In the genomic region with DNA sequence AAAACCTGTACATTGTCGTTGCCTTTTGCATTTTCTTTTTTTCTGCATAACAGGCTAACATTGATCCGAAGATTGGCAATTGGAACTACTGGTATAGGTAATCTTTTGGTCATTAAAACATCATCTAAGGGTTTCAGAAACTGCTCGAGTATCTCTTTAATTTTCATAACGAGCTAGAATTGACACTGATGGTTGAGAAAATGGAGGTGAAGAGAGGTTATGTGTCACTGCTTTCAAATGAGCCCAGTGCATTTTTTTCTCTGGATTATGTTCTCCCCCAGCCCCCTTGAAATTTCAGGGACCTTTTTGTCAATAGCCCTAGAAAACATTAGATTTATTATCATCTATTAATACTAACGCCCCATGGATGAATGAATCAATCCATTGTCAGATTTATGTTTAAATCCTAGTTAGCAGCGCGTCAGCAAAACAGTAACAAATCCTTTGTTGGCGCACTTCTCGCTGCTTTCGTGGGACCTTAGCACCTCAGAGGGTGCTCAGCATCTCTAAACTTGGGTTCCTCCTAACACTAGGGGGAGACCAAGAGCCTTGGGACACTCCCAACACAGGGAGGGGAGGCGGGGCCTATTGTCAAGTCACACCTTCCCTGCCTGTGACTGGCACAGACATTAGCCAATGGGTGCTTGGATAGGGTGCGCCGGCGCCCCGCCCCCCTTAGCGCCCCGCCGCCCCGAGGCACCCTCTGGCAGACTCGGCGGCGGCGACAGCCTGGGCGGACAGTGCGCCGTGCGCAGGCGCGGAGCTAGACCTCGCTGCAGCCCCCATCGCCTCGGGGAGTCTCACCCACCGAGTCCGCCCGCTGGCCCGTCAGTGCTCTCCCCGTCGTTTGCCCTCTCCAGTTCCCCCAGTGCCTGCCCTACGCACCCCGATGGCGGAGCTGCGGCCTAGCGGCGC, we compare ENCODE assay signal across 1 cellular context.
A peak's percentile ranks its signal among the peaks of the same experiment; 100 is the strongest.
TF ChIP-seq lines count a peak whose summit lies in the region.

Gene SUFU, plus strand, starts transcription at position 709 of the 915 bp plus-strand sequence. Its CDS starts 181 bp downstream, at position 890.

TF ChIP-seq in GM12878, 131 proteins besides CTCF, POLR2A, EP300 and RAD21 (continued from another document and continues in another):
- no peak for TF ChIP-seq ELK1 (IDR thresholded peaks at IDR 0.05; ENCODE audit: low read depth, low read length)
- no peak for TF ChIP-seq MTA3 (IDR thresholded peaks at IDR 0.05; ENCODE audit: borderline replicate concordance, low read length)
- no peak for TF ChIP-seq STAT1 (conservative IDR thresholded peaks at IDR 0.05)
- no peak for TF ChIP-seq ZNF622 (IDR thresholded peaks at IDR 0.05)
- TF ChIP-seq USF2 (IDR thresholded peaks at IDR 0.05; ENCODE audit: borderline replicate concordance, low read depth, low read length) = no peak
- no peak for TF ChIP-seq KAT2A (conservative IDR thresholded peaks at IDR 0.05; ENCODE audit: control insufficient read depth, low read depth, low read length)
- no peak for TF ChIP-seq ZNF592 (IDR thresholded peaks at IDR 0.05)
- no peak for TF ChIP-seq SMAD1 (IDR thresholded peaks at IDR 0.05; ENCODE audit: low read depth, partially characterized antibody)
- no peak for TF ChIP-seq NR2C2 (IDR thresholded peaks at IDR 0.05; ENCODE audit: borderline replicate concordance, control insufficient read depth, insufficient read length, low read depth)
- no peak for TF ChIP-seq ZNF217 (IDR thresholded peaks at IDR 0.05)
- no peak for TF ChIP-seq TCF3 (IDR thresholded peaks at IDR 0.05; ENCODE audit: borderline replicate concordance, insufficient read depth, low read depth, low read length)
- TF ChIP-seq CHD1 (IDR thresholded peaks at IDR 0.05; ENCODE audit: low read depth, low read length) = no peak
- no peak for TF ChIP-seq FOXM1 (IDR thresholded peaks at IDR 0.05; ENCODE audit: low read depth, low read length)
- TF ChIP-seq YY1 (IDR thresholded peaks at IDR 0.05; ENCODE audit: low read depth, low read length) = peak; percentile 73; the same call in 1 of the 2 replicates
- TF ChIP-seq ZNF274 (IDR thresholded peaks at IDR 0.05; ENCODE audit: insufficient read depth, insufficient read length) = no peak
- no peak for TF ChIP-seq ZBTB40 (IDR thresholded peaks at IDR 0.05; ENCODE audit: borderline replicate concordance)
- no peak for TF ChIP-seq ZSCAN29 (IDR thresholded peaks at IDR 0.05)
- no peak for TF ChIP-seq EED (IDR thresholded peaks at IDR 0.05; ENCODE audit: low read depth)
- TF ChIP-seq RCOR1 (conservative IDR thresholded peaks at IDR 0.05; ENCODE audit: low read depth, low read length) = no peak
- TF ChIP-seq, protein P1, sequence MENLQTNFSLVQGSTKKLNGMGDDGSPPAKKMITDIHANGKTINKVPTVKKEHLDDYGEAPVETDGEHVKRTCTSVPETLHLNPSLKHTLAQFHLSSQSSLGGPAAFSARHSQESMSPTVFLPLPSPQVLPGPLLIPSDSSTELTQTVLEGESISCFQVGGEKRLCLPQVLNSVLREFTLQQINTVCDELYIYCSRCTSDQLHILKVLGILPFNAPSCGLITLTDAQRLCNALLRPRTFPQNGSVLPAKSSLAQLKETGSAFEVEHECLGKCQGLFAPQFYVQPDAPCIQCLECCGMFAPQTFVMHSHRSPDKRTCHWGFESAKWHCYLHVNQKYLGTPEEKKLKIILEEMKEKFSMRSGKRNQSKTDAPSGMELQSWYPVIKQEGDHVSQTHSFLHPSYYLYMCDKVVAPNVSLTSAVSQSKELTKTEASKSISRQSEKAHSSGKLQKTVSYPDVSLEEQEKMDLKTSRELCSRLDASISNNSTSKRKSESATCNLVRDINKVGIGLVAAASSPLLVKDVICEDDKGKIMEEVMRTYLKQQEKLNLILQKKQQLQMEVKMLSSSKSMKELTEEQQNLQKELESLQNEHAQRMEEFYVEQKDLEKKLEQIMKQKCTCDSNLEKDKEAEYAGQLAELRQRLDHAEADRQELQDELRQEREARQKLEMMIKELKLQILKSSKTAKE (IDR thresholded peaks at IDR 0.05; ENCODE audit: low read depth, poor library complexity, severe bottlenecking) = no peak
- TF ChIP-seq, protein P2, sequence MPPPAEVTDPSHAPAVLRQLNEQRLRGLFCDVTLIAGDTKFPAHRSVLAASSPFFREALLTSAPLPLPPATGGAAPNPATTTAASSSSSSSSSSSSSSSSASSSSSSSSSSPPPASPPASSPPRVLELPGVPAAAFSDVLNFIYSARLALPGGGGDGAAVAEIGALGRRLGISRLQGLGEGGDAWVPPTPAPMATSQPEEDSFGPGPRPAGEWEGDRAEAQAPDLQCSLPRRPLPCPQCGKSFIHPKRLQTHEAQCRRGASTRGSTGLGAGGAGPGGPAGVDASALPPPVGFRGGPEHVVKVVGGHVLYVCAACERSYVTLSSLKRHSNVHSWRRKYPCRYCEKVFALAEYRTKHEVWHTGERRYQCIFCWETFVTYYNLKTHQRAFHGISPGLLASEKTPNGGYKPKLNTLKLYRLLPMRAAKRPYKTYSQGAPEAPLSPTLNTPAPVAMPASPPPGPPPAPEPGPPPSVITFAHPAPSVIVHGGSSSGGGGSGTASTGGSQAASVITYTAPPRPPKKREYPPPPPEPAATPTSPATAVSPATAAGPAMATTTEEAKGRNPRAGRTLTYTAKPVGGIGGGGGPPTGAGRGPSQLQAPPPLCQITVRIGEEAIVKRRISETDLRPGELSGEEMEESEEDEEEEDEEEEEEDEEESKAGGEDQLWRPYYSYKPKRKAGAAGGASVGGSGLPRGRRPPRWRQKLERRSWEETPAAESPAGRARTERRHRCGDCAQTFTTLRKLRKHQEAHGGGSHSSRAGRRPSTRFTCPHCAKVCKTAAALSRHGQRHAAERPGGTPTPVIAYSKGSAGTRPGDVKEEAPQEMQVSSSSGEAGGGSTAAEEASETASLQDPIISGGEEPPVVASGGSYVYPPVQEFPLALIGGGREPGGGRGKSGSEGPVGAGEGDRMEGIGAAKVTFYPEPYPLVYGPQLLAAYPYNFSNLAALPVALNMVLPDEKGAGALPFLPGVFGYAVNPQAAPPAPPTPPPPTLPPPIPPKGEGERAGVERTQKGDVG (CRISPR knock-in tag; IDR thresholded peaks at IDR 0.05) = no peak
- no peak for TF ChIP-seq E2F4 (IDR thresholded peaks at IDR 0.05; ENCODE audit: low read depth, low read length)
- no peak for TF ChIP-seq HDAC6 (IDR thresholded peaks at IDR 0.05; ENCODE audit: unreplicated experiment)
- peak; percentile 95 for TF ChIP-seq TAF1 (IDR thresholded peaks at IDR 0.05; ENCODE audit: borderline replicate concordance, low read depth, low read length)
- TF ChIP-seq, protein P3, sequence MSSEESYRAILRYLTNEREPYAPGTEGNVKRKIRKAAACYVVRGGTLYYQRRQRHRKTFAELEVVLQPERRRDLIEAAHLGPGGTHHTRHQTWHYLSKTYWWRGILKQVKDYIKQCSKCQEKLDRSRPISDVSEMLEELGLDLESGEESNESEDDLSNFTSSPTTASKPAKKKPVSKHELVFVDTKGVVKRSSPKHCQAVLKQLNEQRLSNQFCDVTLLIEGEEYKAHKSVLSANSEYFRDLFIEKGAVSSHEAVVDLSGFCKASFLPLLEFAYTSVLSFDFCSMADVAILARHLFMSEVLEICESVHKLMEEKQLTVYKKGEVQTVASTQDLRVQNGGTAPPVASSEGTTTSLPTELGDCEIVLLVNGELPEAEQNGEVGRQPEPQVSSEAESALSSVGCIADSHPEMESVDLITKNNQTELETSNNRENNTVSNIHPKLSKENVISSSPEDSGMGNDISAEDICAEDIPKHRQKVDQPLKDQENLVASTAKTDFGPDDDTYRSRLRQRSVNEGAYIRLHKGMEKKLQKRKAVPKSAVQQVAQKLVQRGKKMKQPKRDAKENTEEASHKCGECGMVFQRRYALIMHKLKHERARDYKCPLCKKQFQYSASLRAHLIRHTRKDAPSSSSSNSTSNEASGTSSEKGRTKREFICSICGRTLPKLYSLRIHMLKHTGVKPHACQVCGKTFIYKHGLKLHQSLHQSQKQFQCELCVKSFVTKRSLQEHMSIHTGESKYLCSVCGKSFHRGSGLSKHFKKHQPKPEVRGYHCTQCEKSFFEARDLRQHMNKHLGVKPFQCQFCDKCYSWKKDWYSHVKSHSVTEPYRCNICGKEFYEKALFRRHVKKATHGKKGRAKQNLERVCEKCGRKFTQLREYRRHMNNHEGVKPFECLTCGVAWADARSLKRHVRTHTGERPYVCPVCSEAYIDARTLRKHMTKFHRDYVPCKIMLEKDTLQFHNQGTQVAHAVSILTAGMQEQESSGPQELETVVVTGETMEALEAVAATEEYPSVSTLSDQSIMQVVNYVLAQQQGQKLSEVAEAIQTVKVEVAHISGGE (CRISPR knock-in tag; IDR thresholded peaks at IDR 0.05) = no peak
- TF ChIP-seq NBN (IDR thresholded peaks at IDR 0.05) = peak; percentile 7; the same call in 1 of the 2 replicates
- no peak for TF ChIP-seq IKZF2 (IDR thresholded peaks at IDR 0.05)
- TF ChIP-seq CEBPB (IDR thresholded peaks at IDR 0.05; ENCODE audit: borderline replicate concordance in 1 of 2, low read depth in 2 of 2, low read length in 2 of 2) = no peak
- TF ChIP-seq TBL1XR1 (IDR thresholded peaks at IDR 0.05; ENCODE audit: low read depth, low read length) = no peak
- TF ChIP-seq RBBP5 (conservative IDR thresholded peaks at IDR 0.05) = no peak
- no peak for TF ChIP-seq MYB (IDR thresholded peaks at IDR 0.05; ENCODE audit: borderline replicate concordance, low read depth, low read length)
- TF ChIP-seq MTA2 (IDR thresholded peaks at IDR 0.05; ENCODE audit: low read depth) = no peak
- no peak for TF ChIP-seq NFYA (IDR thresholded peaks at IDR 0.05; ENCODE audit: borderline replicate concordance, low read depth, low read length)
- no peak for TF ChIP-seq BRCA1 (IDR thresholded peaks at IDR 0.05; ENCODE audit: low read depth, low read length)
